10 cellular contexts compared by ENCODE assay signal in genomic region chr6:7241709-7242645, GRCh38.
A peak's percentile ranks its signal among the peaks of the same experiment; 100 is the strongest.
DNase-seq lines count a peak whose midpoint lies in the region; ATAC-seq and TF ChIP-seq lines count a peak whose summit lies in the region.
"Had no signal": no experiment of that assay in that cellular context is flagged by ENCODE, and none has a peak within 500 bp of the region (broad histone marks: within the 10 kb centered on the region; RNA-seq: fewer than 3 reads in every experiment).

No MANE protein-coding gene starts in this region.

- H3K27me3 ChIP-seq in RWPE2 (ENCODE audit: insufficient read depth, poor library complexity, severe bottlenecking) (no peaks in the 10 kb centered on the region), iPS-20b (ENCODE audit: insufficient read depth, low read length) (no peaks in the 10 kb centered on the region), skeletal muscle satellite cell (ENCODE audit: control insufficient read depth, insufficient read depth, low read length) (no peaks in the 10 kb centered on the region)

- H3K9ac ChIP-seq in iPS-20b (ENCODE audit: low read depth, low read length): peak overlapping the region; percentile 46; the same call in 1 of the 2 replicates
- peak overlapping the region; percentile 4 for H3K9ac ChIP-seq in skeletal muscle satellite cell (ENCODE audit: low read depth, low read length)

- H3K27me3 Mint-ChIP-seq in activated T-helper 1 cell treated with anti-CD3 and anti-CD28 coated beads, Interleukin-12 subunit alpha, Interleukin-12 subunit beta, Interleukin-2, Interleukin-4 antibody, amounts not matched to agents 30 ng/mL and 10 ng/mL and 1 ng/mL, durations not matched to agents 14 hours and 24 hours and 36 hours (ENCODE audit: insufficient read depth): no peaks in the 10 kb centered on the region

- H3K4me3 ChIP-seq in RWPE2 (ENCODE audit: severe bottlenecking) (no peak overlapping the region), iPS-20b (ENCODE audit: low read length) (no peak overlapping the region), skeletal muscle satellite cell (ENCODE audit: low read length) (no peak overlapping the region)

- H3K4me3 Mint-ChIP-seq in activated T-helper 1 cell treated with anti-CD3 and anti-CD28 coated beads, Interleukin-12 subunit alpha, Interleukin-12 subunit beta, Interleukin-2, Interleukin-4 antibody, amounts not matched to agents 30 ng/mL and 10 ng/mL and 1 ng/mL, durations not matched to agents 14 hours and 24 hours and 36 hours: no peak overlapping the region

- no peak for TF ChIP-seq CTCF in RWPE2 (IDR thresholded peaks at IDR 0.05; ENCODE audit: poor library complexity, severe bottlenecking)

- peaks cover 10% of the 10 kb centered on the region for H3K36me3 Mint-ChIP-seq in activated T-helper 1 cell treated with anti-CD3 and anti-CD28 coated beads, Interleukin-12 subunit alpha, Interleukin-12 subunit beta, Interleukin-2, Interleukin-4 antibody, amounts not matched to agents 30 ng/mL and 10 ng/mL and 1 ng/mL, durations not matched to agents 14 hours and 24 hours and 36 hours (ENCODE audit: low read depth)

- no peak for ATAC-seq in RWPE2 (ENCODE audit: low read depth)
- no peak for ATAC-seq in HG02840 (IDR thresholded peaks at IDR 0.05; ENCODE audit: low FRiP score, unreplicated experiment)

- DNase-seq in H4 (ENCODE audit: low spot score) (peak; percentile 74), RWPE2 (ENCODE audit: low spot score) (no peak), NCI-H748 treated with DMSO at 0.1 percent for 48 hours (lab: John Stamatoyannopoulos, UW) (no peak), NCI-H1694 treated with DMSO at 0.1 percent for 48 hours (lab: John Stamatoyannopoulos, UW) (no peak)
- DNase-seq in activated T-helper 1 cell treated with anti-CD3 and anti-CD28 coated beads, Interleukin-12 subunit alpha, Interleukin-12 subunit beta, Interleukin-2, Interleukin-4 antibody, amounts not matched to agents 30 ng/mL and 10 ng/mL and 1 ng/mL, durations not matched to agents 14 hours and 24 hours and 36 hours (ENCODE audit: low spot score): no peak
- DNase-seq: activated CD4-positive, alpha-beta T cell treated with anti-CD3 and anti-CD28 coated beads for 1 hour; NCI-H2029 had no signal

- peaks cover 9% of the 10 kb centered on the region for H3K4me1 Mint-ChIP-seq in activated T-helper 1 cell treated with anti-CD3 and anti-CD28 coated beads, Interleukin-12 subunit alpha, Interleukin-12 subunit beta, Interleukin-2, Interleukin-4 antibody, amounts not matched to agents 30 ng/mL and 10 ng/mL and 1 ng/mL, durations not matched to agents 14 hours and 24 hours and 36 hours (ENCODE audit: low read depth)

- H3K27ac ChIP-seq in RWPE2 (ENCODE audit: poor library complexity, severe bottlenecking): peak overlapping the region; percentile 37
- H3K27ac ChIP-seq in iPS-20b (ENCODE audit: low read length): no peak overlapping the region

- peaks cover 14% of the 10 kb centered on the region for H3K4me1 ChIP-seq in RWPE2 (ENCODE audit: insufficient read depth, poor library complexity, severe bottlenecking)
- H3K4me1 ChIP-seq in iPS-20b (ENCODE audit: insufficient read depth, low read length): peaks cover 27% of the 10 kb centered on the region
- peaks cover 18% of the 10 kb centered on the region for H3K4me1 ChIP-seq in skeletal muscle satellite cell (ENCODE audit: control insufficient read depth, insufficient read depth, low read length)

- H3K27ac Mint-ChIP-seq in activated T-helper 1 cell treated with anti-CD3 and anti-CD28 coated beads, Interleukin-12 subunit alpha, Interleukin-12 subunit beta, Interleukin-2, Interleukin-4 antibody, amounts not matched to agents 30 ng/mL and 10 ng/mL and 1 ng/mL, durations not matched to agents 14 hours and 24 hours and 36 hours: no peak overlapping the region

- H3K36me3 ChIP-seq in RWPE2 (ENCODE audit: low read depth) (peaks cover 79% of the 10 kb centered on the region), iPS-20b (ENCODE audit: insufficient read depth, low read depth, low read length) (0 out of 2 replicates have a peak, but pooled peaks cover 1% of the 10 kb centered on the region), skeletal muscle satellite cell (ENCODE audit: insufficient read depth, low read length) (peaks cover 30% of the 10 kb centered on the region)

- H3K9me3 ChIP-seq in RWPE2 (ENCODE audit: severe bottlenecking) (no peaks in the 10 kb centered on the region), iPS-20b (ENCODE audit: insufficient read depth, low read depth, low read length) (no peaks in the 10 kb centered on the region), skeletal muscle satellite cell (replicated peaks; ENCODE audit: low read length) (no peaks in the 10 kb centered on the region)

- no peaks in the 10 kb centered on the region for H3K9me3 Mint-ChIP-seq in activated T-helper 1 cell treated with anti-CD3 and anti-CD28 coated beads, Interleukin-12 subunit alpha, Interleukin-12 subunit beta, Interleukin-2, Interleukin-4 antibody, amounts not matched to agents 30 ng/mL and 10 ng/mL and 1 ng/mL, durations not matched to agents 14 hours and 24 hours and 36 hours

- no peak overlapping the region for H3K4me2 ChIP-seq in skeletal muscle satellite cell (ENCODE audit: low read length)

- intact Hi-C loops in activated T-helper 1 cell treated with anti-CD3 and anti-CD28 coated beads, Interleukin-12 subunit alpha, Interleukin-12 subunit beta, Interleukin-2, Interleukin-4 antibody, amounts not matched to agents 30 ng/mL and 10 ng/mL and 1 ng/mL, durations not matched to agents 14 hours and 24 hours and 36 hours (cut with micrococcal nuclease): loop anchor here (2.0 to 5.0 kb wide), 3 partner anchors 135 to 685 kb away; partner anchors contain the start of gene RREB1
